Comparison of ENCODE assay signal across 16 cellular contexts in genomic region chr10:130661419-130661818, GRCh38.
DNase-seq lines count a peak whose midpoint lies in the region; ATAC-seq and TF ChIP-seq lines count a peak whose summit lies in the region.
"Had no signal": no experiment of that assay in that cellular context is flagged by ENCODE, and none has a peak within 500 bp of the region (broad histone marks: within the 10 kb centered on the region; RNA-seq: fewer than 3 reads in every experiment).

No MANE protein-coding gene starts in this region.

- TF ChIP-seq CTCF in right atrium auricular region (IDR thresholded peaks at IDR 0.05) (no peak), heart right ventricle (IDR thresholded peaks at IDR 0.05) (no peak), vagina (IDR thresholded peaks at IDR 0.05) (no peak)

- H3K36me3 ChIP-seq in right atrium auricular region (no peaks in the 10 kb centered on the region), heart right ventricle (no peaks in the 10 kb centered on the region), vagina (no peaks in the 10 kb centered on the region)

- no peak overlapping the region for H3K4me3 ChIP-seq in right atrium auricular region
- no peak overlapping the region for H3K4me3 ChIP-seq in heart right ventricle
- H3K4me3 ChIP-seq in vagina = no peak overlapping the region
- H3K4me3 ChIP-seq: A549 had no signal

- H3K27ac ChIP-seq in right atrium auricular region (no peak overlapping the region), heart right ventricle (no peak overlapping the region), vagina (no peak overlapping the region)
- H3K27ac ChIP-seq: 22Rv1, A549, C4-2B had no signal

- WGBS in heart right ventricle, 2 donors = 75 to 82% methylated on average over 7 of the region's 7 CpGs

- H3K27me3 ChIP-seq in right atrium auricular region (no peaks in the 10 kb centered on the region), heart right ventricle (peaks cover 0 to 14% (median 0%) of the 10 kb centered on the region in 7 donors), vagina (no peaks in the 10 kb centered on the region)

- ATAC-seq in heart right ventricle (no peak), GM18511 (IDR thresholded peaks at IDR 0.05; ENCODE audit: unreplicated experiment) (no peak)
- ATAC-seq: A549; CD8-positive, alpha-beta T cell had no signal

- H3K4me1 ChIP-seq in right atrium auricular region (no peaks in the 10 kb centered on the region), heart right ventricle (no peaks in the 10 kb centered on the region), vagina (no peaks in the 10 kb centered on the region)
- H3K4me1 ChIP-seq: A549, Caco-2 had no signal

- DNase-seq in right atrium auricular region (ENCODE audit: low spot score) = peak; percentile 48
- no peak for DNase-seq in heart right ventricle
- peak; percentile 29 for DNase-seq in islet precursor cell
- peak; percentile 54 to 79 for DNase-seq in vagina (ENCODE audit: extremely low spot score in 2 of 2)
- DNase-seq in iPS-NIHi11 (ENCODE audit: low spot score) = no peak
- DNase-seq: AML-193; Caco-2; Calu3; CD4-positive, alpha-beta T cell; CD8-positive, alpha-beta T cell; DMS79 treated with DMSO at 0.1 percent for 48 hours; GF-D8 had no signal

- intact Hi-C loops in heart right ventricle (cut with DNase I) (no loop called here), vagina (cut with DNase I) (no loop called here)

- H3K9me3 ChIP-seq in right atrium auricular region = no peaks in the 10 kb centered on the region
- H3K9me3 ChIP-seq in heart right ventricle = no peaks in the 10 kb centered on the region
- H3K9me3 ChIP-seq in vagina = no peaks in the 10 kb centered on the region
- H3K9me3 ChIP-seq: A549, Caco-2 had no signal

- TF ChIP-seq POLR2A in vagina (IDR thresholded peaks at IDR 0.05) = no peak

Comparison
In these comparisons a context has a peak if more than half of its experiments do, and no peak if none do; other contexts are left out.
1. DNase-seq: peak in right atrium auricular region (single experiment), islet precursor cell (single experiment) and vagina (2 of 2); none in heart right ventricle (0 of 2) and iPS-NIHi11 (single experiment).